Comparison of ENCODE assay signal across 8 cellular contexts in the genomic region with DNA sequence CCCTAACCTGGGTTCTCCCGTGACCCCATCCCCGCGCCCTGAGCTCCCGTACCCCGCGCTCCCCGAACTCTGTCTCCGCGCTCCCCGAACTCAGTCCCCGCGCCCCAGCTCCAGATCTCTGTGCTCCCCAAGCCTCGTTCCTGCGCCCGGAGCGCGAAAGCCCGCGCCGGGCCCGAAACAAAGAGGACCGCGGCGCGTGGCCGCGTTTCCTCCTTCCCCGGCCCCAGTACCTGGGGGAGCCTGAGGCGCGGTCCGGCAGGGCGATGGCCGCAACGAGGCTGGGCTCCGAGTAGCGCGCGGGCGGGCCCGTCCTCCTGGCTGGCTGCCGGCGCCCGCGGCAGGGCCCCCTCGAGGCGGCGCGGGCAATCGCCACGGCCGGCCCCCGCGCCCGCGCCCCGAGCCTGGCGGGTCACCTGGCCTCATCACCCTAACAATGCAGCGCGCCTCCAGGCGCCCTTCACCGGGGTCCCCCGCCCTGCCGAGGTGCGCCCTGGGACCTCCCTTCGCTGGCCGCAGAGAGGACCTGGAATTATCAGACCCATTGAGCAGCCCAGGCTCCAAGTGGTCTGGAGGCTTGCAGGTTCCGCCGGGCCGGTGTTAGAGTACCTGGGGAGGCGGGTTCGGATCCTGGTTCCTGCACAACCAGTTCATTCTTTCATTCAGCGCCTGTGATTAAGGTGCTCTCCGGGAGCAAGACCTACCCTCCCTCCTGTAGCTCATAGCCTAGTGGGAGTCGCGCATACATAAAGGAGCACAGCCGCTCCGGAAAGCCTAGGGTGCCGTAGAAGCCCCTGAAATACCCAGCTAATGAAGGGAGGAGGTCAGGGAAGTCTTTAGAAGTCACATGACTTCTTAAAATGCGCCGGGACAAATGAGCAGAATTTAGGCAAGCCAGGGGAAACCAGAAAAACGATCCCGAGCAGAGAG. TPM values are rescaled to one million over a fixed set of nuclear protein-coding genes. Genes with fewer than 3 reads are reported as not detected.
DNase-seq lines count a peak whose midpoint lies in the region; ATAC-seq and TF ChIP-seq lines count a peak whose summit lies in the region.

A gene (minus strand): TSS at position 291 of the 927 bp plus-strand sequence. CDS start 142,475 bp downstream, outside the sequence.

- ATAC-seq in omental fat pad (ENCODE audit: low FRiP score) (peak; percentile 63), GM21381 (IDR thresholded peaks at IDR 0.05; ENCODE audit: unreplicated experiment) (no peak)

- DNase-seq in HK-2 (ENCODE audit: unreplicated experiment) (peak; percentile 63), SK-N-DZ (ENCODE audit: low spot score) (peak; percentile 46), germinal center (ENCODE audit: low spot score) (peak; percentile 53), omental fat pad (ENCODE audit: low spot score) (no peak), foreskin melanocyte (no peak), cortex of kidney (lab: John Stamatoyannopoulos, UW) (no peak), GM13976 (ENCODE audit: low spot score) (no peak)

- no peak for TF ChIP-seq CTCF in omental fat pad (IDR thresholded peaks at IDR 0.05)
- no peak for TF ChIP-seq CTCF in GM13976 (IDR thresholded peaks at IDR 0.05; ENCODE audit: borderline replicate concordance, control extremely low read depth, extremely low read depth, insufficient read depth, missing control alignments)

- in situ Hi-C loops in GM13976 (cut with MboI; ENCODE audit: low sequenced_read_pairs, unreplicated experiment) = no loop called here

RNA-seq across cellular contexts. Expression of the gene that starts here (rescaled TPM):
- polyA plus RNA-seq in SK-N-DZ (2014; cell fraction: cytosol; rRNA removed) = 14.4 and 16.0 TPM in 2 replicates
- polyA plus RNA-seq in SK-N-DZ (2014; cell fraction: nucleus; rRNA removed) = 12.0 and 12.8 TPM in 2 replicates
- total RNA-seq in omental fat pad = 100 to 1,000 TPM in 2 of 4 donors, 10 to 100 TPM in 2; 70.9 to 112 (median 98.6) TPM

Comparison
In these comparisons a context has a peak if more than half of its experiments do, and no peak if none do; other contexts are left out.
1. DNase-seq: peak in HK-2 (single experiment), SK-N-DZ (single experiment) and germinal center (single experiment); none in omental fat pad (single experiment), foreskin melanocyte (single experiment), cortex of kidney (single experiment) and GM13976 (single experiment).